7 cellular contexts compared by ENCODE assay signal in the genomic region with DNA sequence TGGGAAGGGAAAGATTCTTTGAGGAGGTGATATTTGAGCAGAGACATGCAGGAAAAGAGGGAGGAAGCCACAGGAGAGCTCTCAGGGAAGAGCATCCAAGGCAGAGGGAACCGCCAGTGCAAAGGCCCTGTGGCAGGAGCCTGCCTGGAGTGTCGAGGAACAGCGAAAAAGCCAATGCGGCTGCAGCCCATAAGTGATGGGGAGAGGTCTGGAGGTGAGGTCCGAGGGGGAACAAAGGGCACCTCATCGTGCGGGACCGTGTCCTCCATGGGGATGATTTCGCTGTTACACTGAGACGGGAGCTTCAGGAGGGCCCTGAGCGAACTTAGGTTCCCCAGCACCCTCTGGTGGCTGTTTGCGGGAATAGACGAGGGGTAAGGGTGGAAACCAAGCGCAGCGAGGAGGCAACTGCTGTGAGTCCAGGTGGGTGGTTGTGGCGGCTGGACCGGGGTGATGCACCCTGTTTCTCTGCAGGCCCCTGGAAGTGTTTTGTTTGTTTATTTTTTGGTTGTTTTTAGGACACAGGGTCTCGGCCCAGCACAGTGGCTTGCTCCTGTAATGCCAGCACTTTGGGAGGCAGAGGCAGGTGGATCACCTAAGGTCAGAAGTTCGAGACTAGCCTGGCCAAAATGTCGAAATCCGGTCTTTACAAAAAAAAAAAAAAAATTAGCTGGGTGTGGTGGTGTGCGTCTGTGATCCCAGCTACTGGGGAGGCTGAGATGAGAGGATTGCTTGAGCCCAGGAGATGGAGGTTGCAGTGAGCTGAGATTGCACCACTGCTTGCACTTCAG. TPM values are rescaled to one million over a fixed set of nuclear protein-coding genes. Genes with fewer than 3 reads are reported as not detected.
A peak's percentile ranks its signal among the peaks of the same experiment; 100 is the strongest.
DNase-seq lines count a peak whose midpoint lies in the region; ATAC-seq and TF ChIP-seq lines count a peak whose summit lies in the region.

No MANE protein-coding gene starts in this region.

- H3K9me3 ChIP-seq in ascending aorta: no peaks in the 10 kb centered on the region
- no peaks in the 10 kb centered on the region for H3K9me3 ChIP-seq in iPS DF 6.9 (ENCODE audit: control insufficient read depth, insufficient read depth, low read length)

- no peak overlapping the region for H3K27ac ChIP-seq in ascending aorta
- H3K27ac ChIP-seq in iPS DF 6.9 (ENCODE audit: low read length): no peak overlapping the region

- peaks cover 8 to 12% of the 10 kb centered on the region in 2 donors for H3K36me3 ChIP-seq in ascending aorta
- 0 out of 2 replicates have a peak, but pooled peaks cover 3% of the 10 kb centered on the region for H3K36me3 ChIP-seq in iPS DF 6.9 (ENCODE audit: control insufficient read depth, insufficient read depth, low read length)

- no peak for ATAC-seq in HG03095 (IDR thresholded peaks at IDR 0.05; ENCODE audit: unreplicated experiment)

- intact Hi-C loops in ascending aorta (cut with DNase I): loop anchor here (1.0 kb wide), 1 partner anchor 271 kb away; no protein-coding TSS in a partner anchor

- in situ Hi-C loops in GM13976 (cut with MboI; ENCODE audit: low sequenced_read_pairs, unreplicated experiment): loop anchor here (10.0 kb wide), 1 partner anchor 413 kb away; no protein-coding TSS in a partner anchor

- WGBS in iPS DF 6.9 (ENCODE audit: insufficient coverage, insufficient read length): no CpG with 5 or more reads among the region's 22 CpGs

- peak; percentile 82 for DNase-seq in GM13976 (ENCODE audit: low spot score)
- DNase-seq in NCI-H1694 (lab: John Stamatoyannopoulos, UW): peak; percentile 82
- DNase-seq in T1000 (lab: John Stamatoyannopoulos, UW): peak; percentile 39
- DNase-seq in ascending aorta (ENCODE audit: low spot score in 2 of 2): peak in 1 of 2 donors; percentile 86
- peak; percentile 83 for DNase-seq in iPS DF 6.9 (ENCODE audit: low read depth, low spot score)
- peak; percentile 73 to 79 (median 74) for DNase-seq in stimulated activated CD4-positive, alpha-beta T cell treated with anti-CD3 and anti-CD28 coated beads, Interleukin-12 subunit alpha, Interleukin-12 subunit beta, amount 100 ng/mL, for 48 hours (ENCODE audit: low read depth in 2 of 3, low spot score in 1 of 3)

- TF ChIP-seq CTCF in GM13976 (IDR thresholded peaks at IDR 0.05; ENCODE audit: borderline replicate concordance, control extremely low read depth, extremely low read depth, insufficient read depth, missing control alignments): peak; percentile 73
- peak; percentile 66 to 81 (median 79) for TF ChIP-seq CTCF in ascending aorta (IDR thresholded peaks at IDR 0.05)

- H3K27me3 ChIP-seq in ascending aorta (no peaks in the 10 kb centered on the region), iPS DF 6.9 (ENCODE audit: control insufficient read depth, insufficient read depth, low read length) (no peaks in the 10 kb centered on the region)

- H3K4me1 ChIP-seq in ascending aorta (no peaks in the 10 kb centered on the region), iPS DF 6.9 (ENCODE audit: control insufficient read depth, insufficient read depth, low read length) (no peaks in the 10 kb centered on the region)

- no peak overlapping the region for H3K4me3 ChIP-seq in ascending aorta
- H3K4me3 ChIP-seq in iPS DF 6.9 (ENCODE audit: low read length): no peak overlapping the region

RNA-seq across cellular contexts. Expression of a gene that starts 5.9 kb away (rescaled TPM):
- 342 TPM for total RNA-seq in ascending aorta

RNA-seq across cellular contexts. Expression of a gene that starts 38.0 kb away (rescaled TPM):
- 385 TPM for total RNA-seq in ascending aorta
